In the genomic region with DNA sequence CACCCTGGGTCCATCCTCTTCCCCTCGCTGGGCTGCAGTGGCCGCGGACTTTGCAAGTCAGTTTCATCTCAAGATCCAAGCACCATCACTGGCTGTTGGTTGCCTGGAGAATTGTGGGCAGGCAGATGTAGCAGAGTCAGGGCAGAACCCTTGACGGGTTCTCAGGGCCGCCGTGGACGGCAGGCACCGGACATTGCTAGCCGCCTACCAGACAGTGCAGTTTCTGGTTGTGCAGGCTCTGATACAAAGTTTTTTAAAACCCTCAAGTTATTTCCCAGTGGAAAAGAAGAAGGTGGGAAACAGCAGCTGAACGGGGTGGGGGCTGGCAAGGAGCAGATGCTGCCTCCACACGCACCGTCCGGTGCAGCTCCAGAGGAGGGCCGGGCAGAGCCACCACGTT, we compare ENCODE assay signal across 2 cellular contexts.
TF ChIP-seq lines count a peak whose summit lies in the region.

No MANE protein-coding gene starts in this region.

TF ChIP-seq in IMR-90, 13 proteins besides CTCF, POLR2A, EP300 and RAD21:
- TF ChIP-seq MAFK (IDR thresholded peaks at IDR 0.05; ENCODE audit: low read depth, low read length) (no peak), SMC3 (IDR thresholded peaks at IDR 0.05; ENCODE audit: low read depth, low read length) (no peak), RCOR1 (IDR thresholded peaks at IDR 0.05; ENCODE audit: insufficient replicate concordance, low read length) (no peak), NFE2L2 (IDR thresholded peaks at IDR 0.05; ENCODE audit: low read depth, low read length) (no peak), BHLHE40 (IDR thresholded peaks at IDR 0.05; ENCODE audit: low read depth, low read length) (no peak), MXI1 (IDR thresholded peaks at IDR 0.05; ENCODE audit: borderline replicate concordance, low read depth, low read length) (no peak), CHD1 (IDR thresholded peaks at IDR 0.05; ENCODE audit: low read depth, low read length) (no peak), MAZ (IDR thresholded peaks at IDR 0.05; ENCODE audit: borderline replicate concordance, low read depth, low read length) (no peak), FOS (IDR thresholded peaks at IDR 0.05; ENCODE audit: low read depth, low read length) (no peak), CEBPB (IDR thresholded peaks at IDR 0.05; ENCODE audit: low read depth, low read length) (no peak)
- TF ChIP-seq, protein P1, sequence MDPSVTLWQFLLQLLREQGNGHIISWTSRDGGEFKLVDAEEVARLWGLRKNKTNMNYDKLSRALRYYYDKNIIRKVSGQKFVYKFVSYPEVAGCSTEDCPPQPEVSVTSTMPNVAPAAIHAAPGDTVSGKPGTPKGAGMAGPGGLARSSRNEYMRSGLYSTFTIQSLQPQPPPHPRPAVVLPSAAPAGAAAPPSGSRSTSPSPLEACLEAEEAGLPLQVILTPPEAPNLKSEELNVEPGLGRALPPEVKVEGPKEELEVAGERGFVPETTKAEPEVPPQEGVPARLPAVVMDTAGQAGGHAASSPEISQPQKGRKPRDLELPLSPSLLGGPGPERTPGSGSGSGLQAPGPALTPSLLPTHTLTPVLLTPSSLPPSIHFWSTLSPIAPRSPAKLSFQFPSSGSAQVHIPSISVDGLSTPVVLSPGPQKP (IDR thresholded peaks at IDR 0.05; ENCODE audit: borderline replicate concordance, low read depth, low read length), result no peak

TF ChIP-seq in K562, 482 proteins besides CTCF, POLR2A, EP300 and RAD21:
- TF ChIP-seq ILF3 (IDR thresholded peaks at IDR 0.05; ENCODE audit: borderline replicate concordance), result no peak
- TF ChIP-seq TARDBP (IDR thresholded peaks at IDR 0.05), result no peak
- TF ChIP-seq CHD2 (IDR thresholded peaks at IDR 0.05; ENCODE audit: low read depth, low read length), result no peak
- TF ChIP-seq, protein P2, sequence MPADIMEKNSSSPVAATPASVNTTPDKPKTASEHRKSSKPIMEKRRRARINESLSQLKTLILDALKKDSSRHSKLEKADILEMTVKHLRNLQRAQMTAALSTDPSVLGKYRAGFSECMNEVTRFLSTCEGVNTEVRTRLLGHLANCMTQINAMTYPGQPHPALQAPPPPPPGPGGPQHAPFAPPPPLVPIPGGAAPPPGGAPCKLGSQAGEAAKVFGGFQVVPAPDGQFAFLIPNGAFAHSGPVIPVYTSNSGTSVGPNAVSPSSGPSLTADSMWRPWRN (IDR thresholded peaks at IDR 0.05; ENCODE audit: low read depth), result no peak
- TF ChIP-seq EZH2 (IDR thresholded peaks at IDR 0.05; ENCODE audit: borderline replicate concordance, low read depth, low read length), result no peak
- TF ChIP-seq, protein P3, sequence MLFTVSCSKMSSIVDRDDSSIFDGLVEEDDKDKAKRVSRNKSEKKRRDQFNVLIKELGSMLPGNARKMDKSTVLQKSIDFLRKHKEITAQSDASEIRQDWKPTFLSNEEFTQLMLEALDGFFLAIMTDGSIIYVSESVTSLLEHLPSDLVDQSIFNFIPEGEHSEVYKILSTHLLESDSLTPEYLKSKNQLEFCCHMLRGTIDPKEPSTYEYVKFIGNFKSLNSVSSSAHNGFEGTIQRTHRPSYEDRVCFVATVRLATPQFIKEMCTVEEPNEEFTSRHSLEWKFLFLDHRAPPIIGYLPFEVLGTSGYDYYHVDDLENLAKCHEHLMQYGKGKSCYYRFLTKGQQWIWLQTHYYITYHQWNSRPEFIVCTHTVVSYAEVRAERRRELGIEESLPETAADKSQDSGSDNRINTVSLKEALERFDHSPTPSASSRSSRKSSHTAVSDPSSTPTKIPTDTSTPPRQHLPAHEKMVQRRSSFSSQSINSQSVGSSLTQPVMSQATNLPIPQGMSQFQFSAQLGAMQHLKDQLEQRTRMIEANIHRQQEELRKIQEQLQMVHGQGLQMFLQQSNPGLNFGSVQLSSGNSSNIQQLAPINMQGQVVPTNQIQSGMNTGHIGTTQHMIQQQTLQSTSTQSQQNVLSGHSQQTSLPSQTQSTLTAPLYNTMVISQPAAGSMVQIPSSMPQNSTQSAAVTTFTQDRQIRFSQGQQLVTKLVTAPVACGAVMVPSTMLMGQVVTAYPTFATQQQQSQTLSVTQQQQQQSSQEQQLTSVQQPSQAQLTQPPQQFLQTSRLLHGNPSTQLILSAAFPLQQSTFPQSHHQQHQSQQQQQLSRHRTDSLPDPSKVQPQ (CRISPR knock-in tag; IDR thresholded peaks at IDR 0.05; ENCODE audit: borderline replicate concordance), result no peak
- TF ChIP-seq, protein P4, sequence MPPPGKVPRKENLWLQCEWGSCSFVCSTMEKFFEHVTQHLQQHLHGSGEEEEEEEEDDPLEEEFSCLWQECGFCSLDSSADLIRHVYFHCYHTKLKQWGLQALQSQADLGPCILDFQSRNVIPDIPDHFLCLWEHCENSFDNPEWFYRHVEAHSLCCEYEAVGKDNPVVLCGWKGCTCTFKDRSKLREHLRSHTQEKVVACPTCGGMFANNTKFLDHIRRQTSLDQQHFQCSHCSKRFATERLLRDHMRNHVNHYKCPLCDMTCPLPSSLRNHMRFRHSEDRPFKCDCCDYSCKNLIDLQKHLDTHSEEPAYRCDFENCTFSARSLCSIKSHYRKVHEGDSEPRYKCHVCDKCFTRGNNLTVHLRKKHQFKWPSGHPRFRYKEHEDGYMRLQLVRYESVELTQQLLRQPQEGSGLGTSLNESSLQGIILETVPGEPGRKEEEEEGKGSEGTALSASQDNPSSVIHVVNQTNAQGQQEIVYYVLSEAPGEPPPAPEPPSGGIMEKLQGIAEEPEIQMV (tag; conservative IDR thresholded peaks at IDR 0.05; ENCODE audit: low read depth), result no peak
- TF ChIP-seq, protein P5, sequence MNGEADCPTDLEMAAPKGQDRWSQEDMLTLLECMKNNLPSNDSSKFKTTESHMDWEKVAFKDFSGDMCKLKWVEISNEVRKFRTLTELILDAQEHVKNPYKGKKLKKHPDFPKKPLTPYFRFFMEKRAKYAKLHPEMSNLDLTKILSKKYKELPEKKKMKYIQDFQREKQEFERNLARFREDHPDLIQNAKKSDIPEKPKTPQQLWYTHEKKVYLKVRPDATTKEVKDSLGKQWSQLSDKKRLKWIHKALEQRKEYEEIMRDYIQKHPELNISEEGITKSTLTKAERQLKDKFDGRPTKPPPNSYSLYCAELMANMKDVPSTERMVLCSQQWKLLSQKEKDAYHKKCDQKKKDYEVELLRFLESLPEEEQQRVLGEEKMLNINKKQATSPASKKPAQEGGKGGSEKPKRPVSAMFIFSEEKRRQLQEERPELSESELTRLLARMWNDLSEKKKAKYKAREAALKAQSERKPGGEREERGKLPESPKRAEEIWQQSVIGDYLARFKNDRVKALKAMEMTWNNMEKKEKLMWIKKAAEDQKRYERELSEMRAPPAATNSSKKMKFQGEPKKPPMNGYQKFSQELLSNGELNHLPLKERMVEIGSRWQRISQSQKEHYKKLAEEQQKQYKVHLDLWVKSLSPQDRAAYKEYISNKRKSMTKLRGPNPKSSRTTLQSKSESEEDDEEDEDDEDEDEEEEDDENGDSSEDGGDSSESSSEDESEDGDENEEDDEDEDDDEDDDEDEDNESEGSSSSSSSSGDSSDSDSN (IDR thresholded peaks at IDR 0.05; ENCODE audit: borderline replicate concordance in 1 of 2, low read depth in 2 of 2, low read length in 2 of 2), result no peak
- TF ChIP-seq PCBP2 (IDR thresholded peaks at IDR 0.05; ENCODE audit: low read depth, low read length, poor library complexity, severe bottlenecking), result no peak
- TF ChIP-seq, protein P6, sequence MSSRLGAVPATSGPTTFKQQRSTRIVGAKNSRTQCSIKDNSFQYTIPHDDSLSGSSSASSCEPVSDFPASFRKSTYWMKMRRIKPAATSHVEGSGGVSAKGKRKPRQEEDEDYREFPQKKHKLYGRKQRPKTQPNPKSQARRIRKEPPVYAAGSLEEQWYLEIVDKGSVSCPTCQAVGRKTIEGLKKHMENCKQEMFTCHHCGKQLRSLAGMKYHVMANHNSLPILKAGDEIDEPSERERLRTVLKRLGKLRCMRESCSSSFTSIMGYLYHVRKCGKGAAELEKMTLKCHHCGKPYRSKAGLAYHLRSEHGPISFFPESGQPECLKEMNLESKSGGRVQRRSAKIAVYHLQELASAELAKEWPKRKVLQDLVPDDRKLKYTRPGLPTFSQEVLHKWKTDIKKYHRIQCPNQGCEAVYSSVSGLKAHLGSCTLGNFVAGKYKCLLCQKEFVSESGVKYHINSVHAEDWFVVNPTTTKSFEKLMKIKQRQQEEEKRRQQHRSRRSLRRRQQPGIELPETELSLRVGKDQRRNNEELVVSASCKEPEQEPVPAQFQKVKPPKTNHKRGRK (tag; IDR thresholded peaks at IDR 0.05), result no peak
- no peak for TF ChIP-seq TAF9B (IDR thresholded peaks at IDR 0.05; ENCODE audit: partially characterized antibody)
- TF ChIP-seq CREM (IDR thresholded peaks at IDR 0.05; ENCODE audit: low read depth), result no peak
- no peak for TF ChIP-seq NR2C2 (CRISPR knock-in tag; IDR thresholded peaks at IDR 0.05)
- TF ChIP-seq NR2C2 (tag; IDR thresholded peaks at IDR 0.05), result no peak
- no peak for TF ChIP-seq FUS (optimal IDR thresholded peaks at IDR 0.05; ENCODE audit: low read depth, low read length)
- TF ChIP-seq DDX20 (tag; IDR thresholded peaks at IDR 0.05; ENCODE audit: low read depth), result no peak
- TF ChIP-seq, protein P7, sequence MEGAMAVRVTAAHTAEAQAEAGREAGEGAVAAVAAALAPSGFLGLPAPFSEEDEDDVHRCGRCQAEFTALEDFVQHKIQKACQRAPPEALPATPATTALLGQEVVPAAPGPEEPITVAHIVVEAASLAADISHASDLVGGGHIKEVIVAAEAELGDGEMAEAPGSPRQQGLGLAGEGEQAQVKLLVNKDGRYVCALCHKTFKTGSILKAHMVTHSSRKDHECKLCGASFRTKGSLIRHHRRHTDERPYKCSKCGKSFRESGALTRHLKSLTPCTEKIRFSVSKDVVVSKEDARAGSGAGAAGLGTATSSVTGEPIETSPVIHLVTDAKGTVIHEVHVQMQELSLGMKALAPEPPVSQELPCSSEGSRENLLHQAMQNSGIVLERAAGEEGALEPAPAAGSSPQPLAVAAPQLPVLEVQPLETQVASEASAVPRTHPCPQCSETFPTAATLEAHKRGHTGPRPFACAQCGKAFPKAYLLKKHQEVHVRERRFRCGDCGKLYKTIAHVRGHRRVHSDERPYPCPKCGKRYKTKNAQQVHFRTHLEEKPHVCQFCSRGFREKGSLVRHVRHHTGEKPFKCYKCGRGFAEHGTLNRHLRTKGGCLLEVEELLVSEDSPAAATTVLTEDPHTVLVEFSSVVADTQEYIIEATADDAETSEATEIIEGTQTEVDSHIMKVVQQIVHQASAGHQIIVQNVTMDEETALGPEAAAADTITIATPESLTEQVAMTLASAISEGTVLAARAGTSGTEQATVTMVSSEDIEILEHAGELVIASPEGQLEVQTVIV (CRISPR knock-in tag; IDR thresholded peaks at IDR 0.05; ENCODE audit: borderline replicate concordance), result no peak
- no peak for TF ChIP-seq ZNF707 (CRISPR knock-in tag; conservative IDR thresholded peaks at IDR 0.05)
- no peak for TF ChIP-seq ZNF75A (CRISPR knock-in tag; IDR thresholded peaks at IDR 0.05)
- TF ChIP-seq, protein P8, sequence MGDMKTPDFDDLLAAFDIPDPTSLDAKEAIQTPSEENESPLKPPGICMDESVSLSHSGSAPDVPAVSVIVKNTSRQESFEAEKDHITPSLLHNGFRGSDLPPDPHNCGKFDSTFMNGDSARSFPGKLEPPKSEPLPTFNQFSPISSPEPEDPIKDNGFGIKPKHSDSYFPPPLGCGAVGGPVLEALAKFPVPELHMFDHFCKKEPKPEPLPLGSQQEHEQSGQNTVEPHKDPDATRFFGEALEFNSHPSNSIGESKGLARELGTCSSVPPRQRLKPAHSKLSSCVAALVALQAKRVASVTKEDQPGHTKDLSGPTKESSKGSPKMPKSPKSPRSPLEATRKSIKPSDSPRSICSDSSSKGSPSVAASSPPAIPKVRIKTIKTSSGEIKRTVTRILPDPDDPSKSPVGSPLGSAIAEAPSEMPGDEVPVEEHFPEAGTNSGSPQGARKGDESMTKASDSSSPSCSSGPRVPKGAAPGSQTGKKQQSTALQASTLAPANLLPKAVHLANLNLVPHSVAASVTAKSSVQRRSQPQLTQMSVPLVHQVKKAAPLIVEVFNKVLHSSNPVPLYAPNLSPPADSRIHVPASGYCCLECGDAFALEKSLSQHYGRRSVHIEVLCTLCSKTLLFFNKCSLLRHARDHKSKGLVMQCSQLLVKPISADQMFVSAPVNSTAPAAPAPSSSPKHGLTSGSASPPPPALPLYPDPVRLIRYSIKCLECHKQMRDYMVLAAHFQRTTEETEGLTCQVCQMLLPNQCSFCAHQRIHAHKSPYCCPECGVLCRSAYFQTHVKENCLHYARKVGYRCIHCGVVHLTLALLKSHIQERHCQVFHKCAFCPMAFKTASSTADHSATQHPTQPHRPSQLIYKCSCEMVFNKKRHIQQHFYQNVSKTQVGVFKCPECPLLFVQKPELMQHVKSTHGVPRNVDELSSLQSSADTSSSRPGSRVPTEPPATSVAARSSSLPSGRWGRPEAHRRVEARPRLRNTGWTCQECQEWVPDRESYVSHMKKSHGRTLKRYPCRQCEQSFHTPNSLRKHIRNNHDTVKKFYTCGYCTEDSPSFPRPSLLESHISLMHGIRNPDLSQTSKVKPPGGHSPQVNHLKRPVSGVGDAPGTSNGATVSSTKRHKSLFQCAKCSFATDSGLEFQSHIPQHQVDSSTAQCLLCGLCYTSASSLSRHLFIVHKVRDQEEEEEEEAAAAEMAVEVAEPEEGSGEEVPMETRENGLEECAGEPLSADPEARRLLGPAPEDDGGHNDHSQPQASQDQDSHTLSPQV (IDR thresholded peaks at IDR 0.05), result no peak
